ENCODE assay signal across 12 cellular contexts in the genomic region with DNA sequence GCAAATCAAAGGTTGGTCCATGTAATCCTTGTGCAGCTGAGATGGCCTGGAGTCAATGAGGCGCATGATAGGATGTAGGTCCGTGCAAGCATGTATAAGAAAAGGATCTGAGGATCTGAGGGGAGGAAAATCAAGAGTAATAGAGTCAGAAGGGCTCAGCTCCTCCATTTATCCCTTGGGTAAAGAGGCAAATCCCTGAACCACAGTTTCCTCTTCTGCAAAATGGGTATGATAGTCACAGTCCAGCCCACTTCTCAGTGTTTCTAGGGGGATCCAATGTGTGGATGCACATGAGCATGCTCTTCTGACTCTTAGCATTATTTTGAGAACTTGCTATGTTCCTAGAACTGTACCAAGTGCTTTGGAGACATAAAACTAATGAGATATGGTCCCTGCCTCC.
DNase-seq lines count a peak whose midpoint lies in the region; TF ChIP-seq lines count a peak whose summit lies in the region.
"Had no signal": no experiment of that assay in that cellular context is flagged by ENCODE, and none has a peak within 500 bp of the region (broad histone marks: within the 10 kb centered on the region; RNA-seq: fewer than 3 reads in every experiment).

No MANE protein-coding gene starts in this region.

- H3F3A ChIP-seq in DOHH2 (ENCODE audit: control insufficient read depth, insufficient read depth) (peaks cover 38% of the 10 kb centered on the region), SU-DHL-6 (ENCODE audit: insufficient read depth) (peaks cover 55% of the 10 kb centered on the region)

- H3K79me2 ChIP-seq in DOHH2 (ENCODE audit: control insufficient read depth, low read length), result peaks cover 68% of the 10 kb centered on the region
- peaks cover 1% of the 10 kb centered on the region; the same call in 1 of the 2 replicates for H3K79me2 ChIP-seq in KMS-11 (ENCODE audit: insufficient read depth, low read depth)
- H3K79me2 ChIP-seq in SU-DHL-6 (ENCODE audit: insufficient read depth, low read length), result peaks cover 9% of the 10 kb centered on the region; the same call in 1 of the 2 replicates

- H3K27me3 ChIP-seq in DOHH2 (ENCODE audit: control insufficient read depth, low read length), result no peaks in the 10 kb centered on the region
- H3K27me3 ChIP-seq in KMS-11 (ENCODE audit: insufficient read depth, low read depth), result no peaks in the 10 kb centered on the region
- no peaks in the 10 kb centered on the region for H3K27me3 ChIP-seq in SU-DHL-6 (ENCODE audit: low read length)
- H3K27me3 ChIP-seq in skeletal muscle satellite cell (ENCODE audit: control insufficient read depth, insufficient read depth, low read length), result no peaks in the 10 kb centered on the region
- H3K27me3 ChIP-seq in MG63, result no peaks in the 10 kb centered on the region
- H3K27me3 ChIP-seq: BE2C had no signal

- H3K9me3 ChIP-seq in DOHH2 (ENCODE audit: control insufficient read depth, insufficient read depth, low read length) (no peaks in the 10 kb centered on the region), SU-DHL-6 (ENCODE audit: insufficient read depth, low read length) (no peaks in the 10 kb centered on the region), skeletal muscle satellite cell (replicated peaks; ENCODE audit: low read length) (no peaks in the 10 kb centered on the region), MG63 (no peaks in the 10 kb centered on the region)
- H3K9me3 ChIP-seq: BE2C had no signal

- H3K9ac ChIP-seq in KMS-11 (no peak overlapping the region), SU-DHL-6 (ENCODE audit: low read length) (peak overlapping the region; percentile 70; the same call in 1 of the 2 replicates), skeletal muscle satellite cell (ENCODE audit: low read depth, low read length) (no peak overlapping the region)
- H3K9ac ChIP-seq: GM23248 had no signal

- H3K27ac ChIP-seq in DOHH2 (ENCODE audit: low read depth, low read length), result peak overlapping the region; percentile 97
- H3K27ac ChIP-seq in KMS-11, result no peak overlapping the region; the same call in 1 of the 2 replicates
- H3K27ac ChIP-seq in SU-DHL-6 (ENCODE audit: low read depth, low read length), result peak overlapping the region; percentile 99
- H3K27ac ChIP-seq: GM23248 had no signal

- peak overlapping the region; percentile 76 for H3K4me3 ChIP-seq in DOHH2 (ENCODE audit: low read length)
- no peak overlapping the region for H3K4me3 ChIP-seq in KMS-11 (IDR thresholded peaks at IDR 0.05; ENCODE audit: insufficient read depth, low read depth, low read length)
- no peak overlapping the region for H3K4me3 ChIP-seq in SU-DHL-6 (ENCODE audit: insufficient read depth, low read length, poor library complexity, severe bottlenecking)
- H3K4me3 ChIP-seq in skeletal muscle satellite cell (ENCODE audit: low read length), result no peak overlapping the region
- H3K4me3 ChIP-seq in MG63, result no peak overlapping the region
- H3K4me3 ChIP-seq: GM23248 had no signal

- peaks cover 99% of the 10 kb centered on the region for H3K4me1 ChIP-seq in DOHH2 (ENCODE audit: control insufficient read depth, low read length)
- peaks cover 97% of the 10 kb centered on the region for H3K4me1 ChIP-seq in KMS-11 (ENCODE audit: low read depth, poor library complexity, severe bottlenecking)
- H3K4me1 ChIP-seq in skeletal muscle satellite cell (ENCODE audit: control insufficient read depth, insufficient read depth, low read length), result peaks cover 8% of the 10 kb centered on the region

- H4K20me1 ChIP-seq in DOHH2 (ENCODE audit: control insufficient read depth, insufficient read depth, low read depth, low read length) (no peaks in the 10 kb centered on the region), KMS-11 (ENCODE audit: insufficient read depth) (no peaks in the 10 kb centered on the region), SU-DHL-6 (ENCODE audit: low read depth, low read length) (no peaks in the 10 kb centered on the region)

- peaks cover 22% of the 10 kb centered on the region for H3K36me3 ChIP-seq in DOHH2 (ENCODE audit: control insufficient read depth, low read length)
- no peaks in the 10 kb centered on the region for H3K36me3 ChIP-seq in KMS-11 (ENCODE audit: insufficient read depth)
- no peaks in the 10 kb centered on the region for H3K36me3 ChIP-seq in SU-DHL-6 (ENCODE audit: low read length)
- H3K36me3 ChIP-seq in skeletal muscle satellite cell (ENCODE audit: insufficient read depth, low read length), result no peaks in the 10 kb centered on the region
- no peaks in the 10 kb centered on the region for H3K36me3 ChIP-seq in MG63
- H3K36me3 ChIP-seq: BE2C had no signal

- H2AFZ ChIP-seq in KMS-11 (ENCODE audit: low read depth) (peak overlapping the region; percentile 28; the same call in 1 of the 2 replicates), SU-DHL-6 (ENCODE audit: low read depth, low read length, severe bottlenecking) (no peak overlapping the region)
- H2AFZ ChIP-seq: GM23248 had no signal

- no peak for TF ChIP-seq CTCF in DOHH2 (IDR thresholded peaks at IDR 0.05; ENCODE audit: low read depth, low read length, poor library complexity, severe bottlenecking)
- no peak for TF ChIP-seq CTCF in KMS-11 (conservative IDR thresholded peaks at IDR 0.05; ENCODE audit: low read depth, low read length)
- no peak for TF ChIP-seq CTCF in SU-DHL-6 (IDR thresholded peaks at IDR 0.05; ENCODE audit: insufficient read depth, low read length, poor library complexity, severe bottlenecking)

- H3K4me2 ChIP-seq in DOHH2 (ENCODE audit: low read length) (peak overlapping the region; percentile 95), KMS-11 (peak overlapping the region; percentile 35), SU-DHL-6 (ENCODE audit: low read depth, low read length, poor library complexity, severe bottlenecking) (peak overlapping the region; percentile 95), skeletal muscle satellite cell (ENCODE audit: low read length) (peak overlapping the region; percentile 41)

- DNase-seq in MG63, result no peak
- DNase-seq in activated T-cell treated with anti-CD3 and anti-CD28 coated beads for 4 hours, result no peak
- DNase-seq in cerebellar nuclear complex (lab: John Stamatoyannopoulos, UW), result no peak
- DNase-seq: BE2C, DMS153, NCI-H1105 treated with DMSO at 0.1 percent for 48 hours, NCI-H187 had no signal

- H3K9me2 ChIP-seq in DOHH2 (replicated peaks; ENCODE audit: control insufficient read depth, low read length) (no peaks in the 10 kb centered on the region), SU-DHL-6 (replicated peaks; ENCODE audit: insufficient read depth, low read length) (no peaks in the 10 kb centered on the region)

Comparison
In these comparisons a context has a peak if more than half of its experiments do, and no peak if none do; other contexts are left out.
1. H3K4me2 ChIP-seq: peak in every context shown above with its lines; median percentile 95 in DOHH2; 95 in SU-DHL-6; 41 in skeletal muscle satellite cell; 35 in KMS-11.